In genomic region chr20:58810879-58811250, GRCh38 we compare ENCODE assay signal across 20 cellular contexts. TPM values are rescaled to one million over a fixed set of nuclear protein-coding genes. Genes with fewer than 3 reads are reported as not detected.
A peak's percentile ranks its signal among the peaks of the same experiment; 100 is the strongest.
DNase-seq lines count a peak whose midpoint lies in the region; ATAC-seq, FAIRE-seq and TF ChIP-seq lines count a peak whose summit lies in the region.
"Had no signal": no experiment of that assay in that cellular context is flagged by ENCODE, and none has a peak within 500 bp of the region (broad histone marks: within the 10 kb centered on the region; RNA-seq: fewer than 3 reads in every experiment).

No MANE protein-coding gene starts in this region.

- no peak overlapping the region for H3K56ac ChIP-seq in H1 (replicated peaks; ENCODE audit: insufficient read length, low read depth, low read length)

- H4K8ac ChIP-seq in H1 (ENCODE audit: extremely low read depth, insufficient read depth, low read length): no peak overlapping the region

- H3K14ac ChIP-seq in H1 (ENCODE audit: insufficient read length): no peak overlapping the region

- peak overlapping the region in 1 of 10 experiments; percentile 40; a peak in 1 of 20 replicates for H3K4me3 ChIP-seq in BLaER1 treated with 17β-estradiol and CSF1 and Interleukin-3, amounts not matched to agents 10 nM and 100 nM
- H3K4me3 ChIP-seq in H1 (ENCODE audit: extremely low read depth in 1 of 4, insufficient read depth in 2 of 4, low read depth in 3 of 4, low read length in 4 of 4): no peak overlapping the region
- H3K4me3 ChIP-seq: GM23338 had no signal

- peaks cover 13 to 45% (median 32%) of the 10 kb centered on the region in 10 experiments for H3K4me1 ChIP-seq in BLaER1 treated with 17β-estradiol and CSF1 and Interleukin-3, amounts not matched to agents 10 nM and 100 nM
- H3K4me1 ChIP-seq in H1 (replicated peaks in 1 of 4; ENCODE audit: control insufficient read depth in 3 of 4, insufficient read depth in 4 of 4, low read length in 3 of 4): no peaks in the 10 kb centered on the region; a peak in 1 of 7 replicates

- no peak overlapping the region for H3K27ac Mint-ChIP-seq in stimulated activated effector memory CD8-positive, alpha-beta T cell treated with anti-CD3 and anti-CD28 coated beads, Interleukin-12 subunit alpha, Interleukin-12 subunit beta, amount 100 ng/mL, for 72 hours
- no peak overlapping the region for H3K27ac Mint-ChIP-seq in T-cell
- H3K27ac Mint-ChIP-seq: CD8-positive, alpha-beta T cell; GM23338; H9; HFFc6 had no signal

- H3K23ac ChIP-seq in H1 (ENCODE audit: insufficient read length): no peak overlapping the region

- TF ChIP-seq CTCF in H1 (IDR thresholded peaks at IDR 0.05; ENCODE audit: control extremely low read depth in 1 of 3, insufficient read depth in 1 of 3, low read depth in 1 of 3, low read length in 3 of 3): no peak

- no peak overlapping the region for H4K5ac ChIP-seq in H1 (ENCODE audit: insufficient read length, low read depth, low read length)

- H3K4me3 Mint-ChIP-seq in stimulated activated effector memory CD8-positive, alpha-beta T cell treated with anti-CD3 and anti-CD28 coated beads, Interleukin-12 subunit alpha, Interleukin-12 subunit beta, amount 100 ng/mL, for 72 hours: peak overlapping the region; percentile 32
- no peak overlapping the region for H3K4me3 Mint-ChIP-seq in T-cell
- H3K4me3 Mint-ChIP-seq: CD8-positive, alpha-beta T cell; GM23338; H9; HFFc6 had no signal

- H2BK120ac ChIP-seq in H1 (replicated peaks; ENCODE audit: low read depth, low read length): no peak overlapping the region

- H2BK5ac ChIP-seq in H1 (ENCODE audit: low read depth, low read length): no peak overlapping the region

- H3K9me3 Mint-ChIP-seq in stimulated activated effector memory CD8-positive, alpha-beta T cell treated with anti-CD3 and anti-CD28 coated beads, Interleukin-12 subunit alpha, Interleukin-12 subunit beta, amount 100 ng/mL, for 72 hours: no peaks in the 10 kb centered on the region
- H3K9me3 Mint-ChIP-seq in T-cell: no peaks in the 10 kb centered on the region
- H3K9me3 Mint-ChIP-seq: CD8-positive, alpha-beta T cell; HFFc6 had no signal

- H2AFZ ChIP-seq in H1 (ENCODE audit: low read length): no peak overlapping the region
- H2AFZ ChIP-seq: GM23338 had no signal

- H3K4me1 Mint-ChIP-seq in stimulated activated effector memory CD8-positive, alpha-beta T cell treated with anti-CD3 and anti-CD28 coated beads, Interleukin-12 subunit alpha, Interleukin-12 subunit beta, amount 100 ng/mL, for 72 hours: peaks cover 24% of the 10 kb centered on the region
- peaks cover 0 to 2% (median 0%) of the 10 kb centered on the region in 3 donors for H3K4me1 Mint-ChIP-seq in T-cell

- TF ChIP-seq POLR2A in H1 (IDR thresholded peaks at IDR 0.05; ENCODE audit: control extremely low read depth in 1 of 2, low read depth in 2 of 2, low read length in 2 of 2): no peak

- peak overlapping the region; percentile 64 to 89 (median 78) for H3K4me2 ChIP-seq in BLaER1 treated with 17β-estradiol and CSF1 and Interleukin-3, amounts not matched to agents 10 nM and 100 nM
- no peak overlapping the region for H3K4me2 ChIP-seq in H1 (ENCODE audit: insufficient read depth in 1 of 2, low read depth in 2 of 2, low read length in 2 of 2)
- H3K4me2 ChIP-seq: GM23338 had no signal

- TF ChIP-seq EP300 in H1 (IDR thresholded peaks at IDR 0.05; ENCODE audit: borderline replicate concordance in 1 of 2, low read depth in 2 of 2, low read length in 2 of 2): no peak

- 0 out of 2 replicates have a peak overlapping the region, but pooled peaks have one; percentile 80 for H2BK20ac ChIP-seq in H1 (ENCODE audit: low read length)

- no peak overlapping the region for H4K91ac ChIP-seq in H1 (replicated peaks; ENCODE audit: insufficient read length, low read length)

- H3K36me3 ChIP-seq in BLaER1 treated with 17β-estradiol and CSF1 and Interleukin-3, amounts not matched to agents 10 nM and 100 nM: no peaks in the 10 kb centered on the region
- no peaks in the 10 kb centered on the region; a peak in 1 of 8 replicates for H3K36me3 ChIP-seq in H1 (ENCODE audit: control insufficient read depth in 2 of 4, insufficient read depth in 4 of 4, low read length in 3 of 4)

- H2BK12ac ChIP-seq in H1 (ENCODE audit: low read depth, low read length): peak overlapping the region; percentile 60; the same call in 1 of the 2 replicates

- DNase-seq in RPMI7951 (ENCODE audit: low read depth): peak; percentile 30
- no peak for DNase-seq in H1 (ENCODE audit: low read depth in 1 of 2, low spot score in 2 of 2)
- no peak for DNase-seq in stimulated activated effector memory CD8-positive, alpha-beta T cell treated with anti-CD3 and anti-CD28 coated beads, Interleukin-12 subunit alpha, Interleukin-12 subunit beta, amount 100 ng/mL, for 72 hours (ENCODE audit: low spot score in 2 of 2)
- DNase-seq in T-cell: no peak
- DNase-seq: 8988T, COR-L47, DMS153, DMS79 treated with DMSO at 0.1 percent for 48 hours, EL, H9, HFFc6 had no signal

- ATAC-seq in stimulated activated effector memory CD8-positive, alpha-beta T cell treated with anti-CD3 and anti-CD28 coated beads, Interleukin-12 subunit alpha, Interleukin-12 subunit beta, amount 100 ng/mL, for 72 hours: no peak
- ATAC-seq in HG02884 (IDR thresholded peaks at IDR 0.05; ENCODE audit: unreplicated experiment): no peak
- ATAC-seq in HG02970 (IDR thresholded peaks at IDR 0.05; ENCODE audit: low FRiP score, unreplicated experiment): no peak
- no peak for ATAC-seq in T-cell (replicated peaks in 1 of 4)
- ATAC-seq: GM23338 had no signal

- peaks cover 22 to 33% of the 10 kb centered on the region in 2 donors for H3K27me3 Mint-ChIP-seq in T-cell

- no peaks in the 10 kb centered on the region for H3K9me3 ChIP-seq in BLaER1 treated with 17β-estradiol and CSF1 and Interleukin-3, amounts not matched to agents 10 nM and 100 nM (replicated peaks in 1 of 11)
- H3K9me3 ChIP-seq in H1 (ENCODE audit: insufficient read depth in 2 of 2, low read depth in 1 of 2, low read length in 1 of 2): no peaks in the 10 kb centered on the region

- H3K79me2 ChIP-seq in H1 (ENCODE audit: control insufficient read depth in 1 of 2, insufficient read depth in 2 of 2, low read length in 2 of 2): no peaks in the 10 kb centered on the region

- POLR2A ChIA-PET in H1 (lab: Charles Lee; ENCODE audit: partially characterized antibody) (interaction anchor here (9.9 kb wide), 1 partner anchor 31 kb away, joined by 119 read pairs; no protein-coding TSS in a partner anchor), T-cell (lab: Charles Lee) (no interaction called here)

- H3K4ac ChIP-seq in H1 (replicated peaks; ENCODE audit: insufficient read length, low read depth, low read length): no peak overlapping the region

- peaks cover 0 to 14% (median 0%) of the 10 kb centered on the region in 11 experiments; a peak in 3 of 22 replicates for H4K20me1 ChIP-seq in BLaER1 treated with 17β-estradiol and CSF1 and Interleukin-3, amounts not matched to agents 10 nM and 100 nM
- peaks cover 0 to 4% of the 10 kb centered on the region in 2 experiments for H4K20me1 ChIP-seq in H1 (replicated peaks in 1 of 2; ENCODE audit: control insufficient read depth in 1 of 2, insufficient read depth in 2 of 2, low read length in 2 of 2)

- FAIRE-seq in H1 (lab: Jason Lieb, UNC): no peak
- FAIRE-seq: D721Med, G401.6, GM12891 had no signal

- CTCF ChIA-PET in H1 (lab: Charles Lee; ENCODE audit: partially characterized antibody): interaction anchor here (1.2 to 1.4 kb wide), 2 partner anchors 10 to 35 kb away, joined by 3 read pairs; no protein-coding TSS in a partner anchor
- CTCF ChIA-PET in T-cell (lab: Charles Lee): no interaction called here

- no peak overlapping the region for H3K18ac ChIP-seq in H1 (ENCODE audit: extremely low read depth, low read length)

- 89% methylated on average over 9 of the region's 10 CpGs; no CpG with 5 or more reads in 1 of the 2 experiments for WGBS in H1 (ENCODE audit: extremely low coverage in 1 of 2, insufficient coverage in 1 of 2, insufficient read length in 1 of 2, insufficient replicate concordance in 2 of 2, low coverage in 1 of 2, low lambda C conversion rate in 2 of 2, missing lambda C conversion rate in 1 of 2), 2 experiments

- H3K9ac ChIP-seq in BLaER1 treated with 17β-estradiol and CSF1 and Interleukin-3, amounts not matched to agents 10 nM and 100 nM: 0 out of 22 replicates have a peak overlapping the region, but pooled peaks of 2 of the 11 experiments have one; percentile 11 to 47
- H3K9ac ChIP-seq in H1 (replicated peaks in 1 of 4; ENCODE audit: extremely low read depth in 1 of 4, low read depth in 3 of 4, low read length in 3 of 4): no peak overlapping the region

- H3K27ac ChIP-seq in BLaER1 treated with 17β-estradiol and CSF1 and Interleukin-3, amounts not matched to agents 10 nM and 100 nM: peak overlapping the region in 1 of 11 experiments; percentile 25; a peak in 2 of 22 replicates
- H3K27ac ChIP-seq in H1 (ENCODE audit: low read depth, low read length): no peak overlapping the region
- H3K27ac ChIP-seq: C4-2B had no signal

- H3K79me1 ChIP-seq in H1 (ENCODE audit: low read depth, low read length): no peaks in the 10 kb centered on the region

- H3K36me3 Mint-ChIP-seq in stimulated activated effector memory CD8-positive, alpha-beta T cell treated with anti-CD3 and anti-CD28 coated beads, Interleukin-12 subunit alpha, Interleukin-12 subunit beta, amount 100 ng/mL, for 72 hours: peaks cover 5% of the 10 kb centered on the region
- H3K36me3 Mint-ChIP-seq in T-cell: no peaks in the 10 kb centered on the region
- H3K36me3 Mint-ChIP-seq: CD8-positive, alpha-beta T cell had no signal

- H2AK5ac ChIP-seq in H1 (ENCODE audit: low read depth, low read length): peak overlapping the region; percentile 71

- H3K23me2 ChIP-seq in H1 (ENCODE audit: low read depth, low read length): no peaks in the 10 kb centered on the region

- 0 out of 2 replicates have a peak overlapping the region, but pooled peaks have one; percentile 16 for H2BK15ac ChIP-seq in H1 (ENCODE audit: low read length)

- TF ChIP-seq RAD21 in H1 (IDR thresholded peaks at IDR 0.05 in 1 of 2, conservative IDR thresholded peaks at IDR 0.05 in 1 of 2; ENCODE audit: low read depth in 2 of 2, low read length in 2 of 2): no peak

- H3K27me3 ChIP-seq in BLaER1 treated with 17β-estradiol and CSF1 and Interleukin-3, amounts not matched to agents 10 nM and 100 nM: peaks cover 0 to 28% (median 0%) of the 10 kb centered on the region in 11 experiments; a peak in 7 of 22 replicates
- H3K27me3 ChIP-seq in H1 (replicated peaks in 1 of 4; ENCODE audit: control insufficient read depth in 3 of 4, extremely low read depth in 1 of 4, insufficient read depth in 3 of 4, low read length in 3 of 4): no peaks in the 10 kb centered on the region

RNA-seq across cellular contexts. Expression of gene GNAS-AS1, which starts 39.8 kb away (rescaled TPM):
- total RNA-seq in RPMI7951 (2014; rRNA removed; shearing (Covaris generic)): 1.1 TPM in 2 replicates
- 11.7 and 13.7 TPM in 2 replicates for total RNA-seq in H1 (2021; fragmentation: NEBNext Ultra II Directional; extraction: Animal tissue kit (Norgen Biotek cat#: 25700))
- 4.7 and 5.4 TPM in 2 replicates for polyA plus RNA-seq in H1 (2011; rRNA removed)
- polyA plus RNA-seq in H1 (2011; cell fraction: cytosol; rRNA removed): 5.8 TPM
- 15.2 TPM for polyA plus RNA-seq in H1 (2011; cell fraction: nucleus; rRNA removed)
- 4.0 to 6.0 TPM (median 5.4 TPM) in 4 replicates for polyA plus RNA-seq in H1 (2012, experiment 1 of 2)
- polyA plus RNA-seq in H1 (2012, experiment 2 of 2): 4.3 TPM
- 2.2 TPM for polyA plus RNA-seq in H1 (2013, experiment 1 of 2)
- 2.1 TPM for polyA plus RNA-seq in H1 (2013, experiment 2 of 2)
- 5.8 and 6.2 TPM in 2 replicates for polyA minus RNA-seq in H1 (2011; rRNA and poly(A)+ RNA removed)
- polyA minus RNA-seq in H1 (2011; cell fraction: cytosol; rRNA and poly(A)+ RNA removed): 7.9 TPM
- 20.0 TPM for polyA minus RNA-seq in H1 (2011; cell fraction: nucleus; rRNA and poly(A)+ RNA removed)
- 1 to 10 TPM; 1.1 to 1.7 (median 1.5) TPM for total RNA-seq in T-cell

RNA-seq across cellular contexts. Expression of gene GNAS, which starts 41.7 kb away (rescaled TPM):
- 853 and 1,108 TPM in 2 replicates for total RNA-seq in RPMI7951 (2014; rRNA removed; shearing (Covaris generic))
- total RNA-seq in H1 (2021; fragmentation: NEBNext Ultra II Directional; extraction: Animal tissue kit (Norgen Biotek cat#: 25700)): 989 and 1,039 TPM in 2 replicates
- 1,613 and 2,238 TPM in 2 replicates for polyA plus RNA-seq in H1 (2011; rRNA removed)
- polyA plus RNA-seq in H1 (2011; cell fraction: cytosol; rRNA removed): 1,327 TPM
- 1,703 TPM for polyA plus RNA-seq in H1 (2011; cell fraction: nucleus; rRNA removed)
- 953 to 1,220 TPM (median 1,156 TPM) in 4 replicates for polyA plus RNA-seq in H1 (2012, experiment 1 of 2)
- 998 TPM for polyA plus RNA-seq in H1 (2012, experiment 2 of 2)
- 696 TPM for polyA plus RNA-seq in H1 (2013, experiment 1 of 2)
- polyA plus RNA-seq in H1 (2013, experiment 2 of 2): 746 TPM
- 1,072 and 1,265 TPM in 2 replicates for polyA minus RNA-seq in H1 (2011; rRNA and poly(A)+ RNA removed)
- polyA minus RNA-seq in H1 (2011; cell fraction: cytosol; rRNA and poly(A)+ RNA removed): 673 TPM
- polyA minus RNA-seq in H1 (2011; cell fraction: nucleus; rRNA and poly(A)+ RNA removed): 539 TPM
- 100 to 1,000 TPM; 578 to 855 (median 640) TPM for total RNA-seq in T-cell

Comparison
In these comparisons a context has a peak if more than half of its experiments do, and no peak if none do; other contexts are left out.
1. H3K4me2 ChIP-seq: peak in BLaER1 treated with 17β-estradiol and CSF1 and Interleukin-3, amounts not matched to agents 10 nM and 100 nM (11 of 11); none in H1 (0 of 2).